34 cellular contexts compared by ENCODE assay signal in the genomic region with DNA sequence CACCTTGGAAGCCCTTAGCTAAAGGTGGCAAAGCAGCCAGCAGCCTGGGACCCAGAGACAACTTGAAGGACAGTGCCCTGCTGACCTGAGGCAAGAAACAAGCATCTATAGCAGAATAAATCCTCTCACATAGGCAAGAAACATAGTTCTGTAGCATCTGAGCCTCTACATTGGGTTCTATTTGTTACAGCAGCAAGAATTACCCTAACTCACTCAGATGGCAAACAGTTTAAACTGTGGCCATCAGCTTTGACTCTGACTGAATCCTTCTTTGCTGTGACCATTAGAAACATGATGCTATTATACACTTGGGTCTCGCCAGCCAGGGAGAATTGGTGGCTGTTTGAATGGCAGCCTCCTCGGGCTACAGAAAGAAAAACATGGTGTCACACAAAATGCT. TPM values are rescaled to one million over a fixed set of nuclear protein-coding genes. Genes with fewer than 3 reads are reported as not detected.
"Had no signal": no experiment of that assay in that cellular context is flagged by ENCODE, and none has a peak within 500 bp of the region (broad histone marks: within the 10 kb centered on the region; RNA-seq: fewer than 3 reads in every experiment).

No MANE protein-coding gene starts in this region.

- ATAC-seq: naive thymus-derived CD8-positive, alpha-beta T cell; natural killer cell treated with Interleukin-12 subunit alpha and Interleukin-12 subunit beta and Interleukin-15 and Interleukin-18, amount 100 ng/mL, for 72 hours; psoas muscle; right cardiac atrium; sciatic nerve; stimulated activated memory B cell treated with anti-CD40 and anti-IgM and Interleukin-4, amounts not matched to agents 10 μg/mL and 1 μg/mL and 100 μg/mL, for 72 hours; upper lobe of right lung had no signal

- H3K9me3 ChIP-seq: ovary, psoas muscle, spleen, stomach, thoracic aorta, thyroid gland, tibial nerve, upper lobe of right lung, uterus had no signal

- H3K27ac ChIP-seq: ovary, parathyroid adenoma, psoas muscle, skin epidermis, spleen, stomach, thoracic aorta, thyroid gland, tibial nerve, upper lobe of right lung, uterus had no signal

- H3K27me3 ChIP-seq: ovary, tibial nerve, uterus had no signal

- H3K4me2 ChIP-seq: smooth muscle cell had no signal

- H3K79me2 ChIP-seq: parathyroid adenoma had no signal

- H3K9ac ChIP-seq: parathyroid adenoma had no signal

- H2AFZ ChIP-seq: parathyroid adenoma had no signal

- H3K4me1 ChIP-seq: parathyroid adenoma, psoas muscle, spleen, stomach, thyroid gland, upper lobe of right lung, uterus had no signal

- H3K36me3 ChIP-seq: ovary, spleen, stomach, thoracic aorta, thyroid gland, tibial nerve, upper lobe of right lung, uterus had no signal

- H3K4me3 ChIP-seq: ovary, psoas muscle, skin epidermis, smooth muscle cell, spleen, stomach, thoracic aorta, thyroid gland, tibial nerve, upper lobe of right lung, uterus had no signal

- DNase-seq: naive B cell; naive thymus-derived CD8-positive, alpha-beta T cell; nephron progenitor cell; occipital lobe; ovary; posterior cingulate gyrus; psoas muscle; right cardiac atrium; spleen; stimulated activated CD4-positive, alpha-beta T cell treated with anti-CD3 and anti-CD28 coated beads, Interleukin-12 subunit alpha, Interleukin-12 subunit beta, amount 100 ng/mL, for 4 hours; stimulated activated CD4-positive, alpha-beta T cell treated with anti-CD3 and anti-CD28 coated beads, Interleukin-1b, Interleukin-23, amount 100 ng/mL, for 48 hours; stimulated activated CD4-positive, alpha-beta T cell treated with anti-CD3 and anti-CD28 coated beads, Interleukin-4, amount 100 ng/mL, for 1 hour; stimulated activated CD4-positive, alpha-beta T cell treated with anti-CD3 and anti-CD28 coated beads, Interleukin-4, amount 100 ng/mL, for 4 hours; stimulated activated CD8-positive, alpha-beta memory T cell treated with anti-CD3 and anti-CD28 coated beads, Interleukin-4, amount 100 ng/mL, for 48 hours; stimulated activated naive CD4-positive, alpha-beta T cell treated with Interleukin-2 at 50 U/mL for 16 hours; stomach; thyroid gland; upper lobe of right lung; uterus had no signal

RNA-seq across cellular contexts. Expression of a gene that starts 53.1 kb away (rescaled TPM):
- total RNA-seq: myocyte; naive thymus-derived CD8-positive, alpha-beta T cell; neural crest cell; osteoblast; ovary; progenitor cell of endocrine pancreas; psoas muscle; renal cortical epithelial cell; right cardiac atrium; sciatic nerve; smooth muscle cell; spleen; stomach; subcutaneous adipose tissue; temporal lobe; thoracic aorta; thyroid gland; tibial nerve; upper lobe of right lung; uterus had no signal
- polyA plus RNA-seq: naive thymus-derived CD8-positive, alpha-beta T cell; ovary; psoas muscle; right cardiac atrium; smooth muscle cell; spleen; stomach had no signal

RNA-seq across cellular contexts. Expression of a gene that starts 59.8 kb away (rescaled TPM):
- total RNA-seq: myocyte; naive thymus-derived CD8-positive, alpha-beta T cell; natural killer cell treated with Interleukin-12 subunit alpha and Interleukin-12 subunit beta and Interleukin-15 and Interleukin-18, amount 100 ng/mL, for 72 hours; neural crest cell; occipital lobe; progenitor cell of endocrine pancreas; renal cortical epithelial cell; smooth muscle cell; spleen had no signal
- polyA plus RNA-seq: naive thymus-derived CD8-positive, alpha-beta T cell; smooth muscle cell had no signal
